Comparison of ENCODE assay signal across 17 cellular contexts in genomic region chr15:98123834-98124233, GRCh38.
DNase-seq lines count a peak whose midpoint lies in the region; ATAC-seq, FAIRE-seq and TF ChIP-seq lines count a peak whose summit lies in the region.
"Had no signal": no experiment of that assay in that cellular context is flagged by ENCODE, and none has a peak within 500 bp of the region (broad histone marks: within the 10 kb centered on the region; RNA-seq: fewer than 3 reads in every experiment).

No MANE protein-coding gene starts in this region.

- H3K9me2 ChIP-seq in GM23248 (ENCODE audit: insufficient read depth), result no peaks in the 10 kb centered on the region

- no peaks in the 10 kb centered on the region for H4K20me1 ChIP-seq in GM23248 (ENCODE audit: insufficient read depth)

- DNase-seq in GM23248, result peak; percentile 45
- peak; percentile 8 for DNase-seq in RCC 7860 (ENCODE audit: low spot score)
- DNase-seq in fibroblast of mammary gland (ENCODE audit: low read depth), result peak; percentile 22
- peak; percentile 32 for DNase-seq in urothelium cell line (ENCODE audit: low spot score)
- no peak for DNase-seq in NCI-H1092 (lab: John Stamatoyannopoulos, UW)
- DNase-seq in GM13977 (ENCODE audit: low spot score), result no peak
- DNase-seq: activated CD4-positive, alpha-beta T cell treated with anti-CD3 and anti-CD28 coated beads, Interleukin-2, amount 50 U/mL, for 4 hours; activated CD8-positive, alpha-beta memory T cell treated with anti-CD3 and anti-CD28 coated beads, Interleukin-2, amount 50 U/mL, for 48 hours; amygdala; Caco-2; head of caudate nucleus; NCI-H2029 treated with DMSO at 0.1 percent for 48 hours; NCI-H446 treated with DMSO at 0.1 percent for 48 hours; small intestine; stimulated activated CD4-positive, alpha-beta T cell treated with anti-CD3 and anti-CD28 coated beads, Interleukin-4, amount 100 ng/mL, for 24 hours; transverse colon had no signal

- no peaks in the 10 kb centered on the region for H3K9me3 ChIP-seq in GM23248 (ENCODE audit: low read depth)
- H3K9me3 ChIP-seq: Caco-2, transverse colon had no signal

- H3K4me3 ChIP-seq in GM23248 (peak overlapping the region; percentile 22; the same call in 1 of the 2 replicates), fibroblast of mammary gland (ENCODE audit: control insufficient read depth, low read depth, low read length) (no peak overlapping the region)
- H3K4me3 ChIP-seq: transverse colon had no signal

- no peak overlapping the region for H3K27ac ChIP-seq in GM23248
- H3K27ac ChIP-seq: transverse colon had no signal

- FAIRE-seq in RCC 7860 (lab: Jason Lieb, UNC), result no peak
- FAIRE-seq in urothelium cell line (lab: Jason Lieb, UNC), result no peak
- FAIRE-seq: small intestine had no signal

- 0 out of 2 replicates have a peak overlapping the region, but pooled peaks have one; percentile 34 for H2AFZ ChIP-seq in GM23248

- in situ Hi-C loops in GM23248 (cut with MboI) (no loop called here), GM13977 (cut with MboI; ENCODE audit: low pct_unique_long_range_greater_than_20kb, low sequenced_read_pairs, unreplicated experiment) (no loop called here)

- 41 to 49% methylated on average over 6 of the region's 6 CpGs for WGBS in GM23248 (ENCODE audit: low coverage in 1 of 2, low lambda C conversion rate in 2 of 2, missing lambda C conversion rate in 2 of 2), 2 experiments

- peaks cover 10% of the 10 kb centered on the region for H3K4me1 ChIP-seq in GM23248 (ENCODE audit: insufficient read depth)
- H3K4me1 ChIP-seq: Caco-2 had no signal

- TF ChIP-seq CTCF in fibroblast of mammary gland (conservative IDR thresholded peaks at IDR 0.05; ENCODE audit: control insufficient read depth, insufficient read depth, low read depth, low read length) (no peak), GM13977 (IDR thresholded peaks at IDR 0.05; ENCODE audit: extremely low read depth, insufficient read depth, missing control alignments) (no peak)

- H3K9ac ChIP-seq in GM23248, result no peak overlapping the region

- no peaks in the 10 kb centered on the region for H3K36me3 ChIP-seq in GM23248 (ENCODE audit: low read depth)
- H3K36me3 ChIP-seq: transverse colon had no signal

- 0 out of 2 replicates have a peak, but pooled peaks cover 7% of the 10 kb centered on the region for H3F3A ChIP-seq in GM23248 (ENCODE audit: insufficient read depth)

- H3K27me3 ChIP-seq in GM23248 (replicated peaks; ENCODE audit: insufficient read depth), result no peaks in the 10 kb centered on the region
- H3K27me3 ChIP-seq: transverse colon had no signal

- no peaks in the 10 kb centered on the region for H3K79me2 ChIP-seq in GM23248 (ENCODE audit: insufficient read depth)

- no peak for ATAC-seq in GM18498 (IDR thresholded peaks at IDR 0.05; ENCODE audit: unreplicated experiment)

- H3K4me2 ChIP-seq in GM23248 (ENCODE audit: unreplicated experiment), result peak overlapping the region; percentile 13

Comparison
In these comparisons a context has a peak if more than half of its experiments do, and no peak if none do; other contexts are left out.
1. DNase-seq: peak in GM23248 (single experiment), RCC 7860 (single experiment), fibroblast of mammary gland (single experiment) and urothelium cell line (single experiment); none in NCI-H1092 (single experiment) and GM13977 (single experiment).